In the genomic region with DNA sequence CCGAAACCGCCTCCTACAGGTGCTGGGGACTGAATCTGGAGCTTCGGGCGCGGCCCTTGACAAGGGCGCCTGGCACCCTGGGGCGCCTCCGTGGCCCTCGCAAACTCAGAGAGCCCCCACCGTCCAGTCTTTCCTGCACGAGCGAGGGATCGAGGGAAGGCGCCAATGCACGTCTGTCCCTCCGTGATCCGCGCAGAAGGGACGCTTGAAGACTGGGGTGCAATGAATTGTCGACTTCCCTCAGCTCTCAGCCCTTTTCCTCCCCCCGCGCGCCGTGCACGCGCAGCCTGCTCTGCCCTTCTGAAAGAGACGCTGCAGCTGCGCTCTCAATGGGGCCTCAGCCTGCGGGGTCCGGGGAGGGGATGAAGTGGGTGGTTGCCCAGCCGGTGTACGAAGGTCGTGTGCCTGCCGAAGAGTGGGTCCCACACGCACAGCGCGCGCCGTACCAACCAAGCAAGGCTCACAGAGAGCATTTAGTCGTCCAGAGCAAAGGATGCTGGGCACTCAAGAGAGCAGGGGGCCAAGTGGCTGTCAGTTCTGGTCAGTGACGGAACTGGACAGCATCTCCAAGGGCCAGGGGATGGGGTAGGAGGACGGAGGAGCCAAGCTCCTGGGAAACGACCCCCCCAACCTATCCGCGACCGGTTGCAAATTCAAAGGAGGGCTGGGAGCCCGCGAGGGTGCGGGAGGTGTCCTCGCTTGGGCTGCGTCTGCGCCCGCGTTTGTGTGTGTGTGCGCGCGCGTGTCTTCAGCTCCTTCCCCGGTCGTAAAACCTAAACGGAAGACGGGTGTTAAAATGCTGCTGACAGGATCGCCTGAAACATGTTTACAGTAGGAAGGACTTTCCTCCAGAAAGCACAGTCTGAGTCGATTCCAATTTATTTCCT, we compare ENCODE assay signal across 8 cellular contexts. TPM values are rescaled to one million over a fixed set of nuclear protein-coding genes. Genes with fewer than 3 reads are reported as not detected.
DNase-seq lines count a peak whose midpoint lies in the region; ATAC-seq and TF ChIP-seq lines count a peak whose summit lies in the region.

No MANE protein-coding gene starts in this region.

- H3K36me3 Mint-ChIP-seq in HFFc6 (ENCODE audit: low read depth), result no peaks in the 10 kb centered on the region
- no peaks in the 10 kb centered on the region for H3K36me3 Mint-ChIP-seq in T-cell
- H3K36me3 Mint-ChIP-seq in central memory CD8-positive, alpha-beta T cell (ENCODE audit: insufficient read depth), result no peaks in the 10 kb centered on the region

- POLR2A ChIA-PET in T-cell (lab: Charles Lee), result interaction anchor here (0.6 to 0.7 kb wide), 4 partner anchors 467 to 1269 kb away, joined by 3 to 14 read pairs (median 3); no protein-coding TSS in a partner anchor

- TF ChIP-seq CTCF in HFFc6 (IDR thresholded peaks at IDR 0.05) (no peak), kidney epithelial cell (IDR thresholded peaks at IDR 0.05; ENCODE audit: insufficient read depth, low read length, poor library complexity, severe bottlenecking) (no peak)

- H3K27ac Mint-ChIP-seq in HFFc6, result peak overlapping the region; percentile 84
- H3K27ac Mint-ChIP-seq in T-cell, result no peak overlapping the region
- peak overlapping the region; percentile 36 for H3K27ac Mint-ChIP-seq in central memory CD8-positive, alpha-beta T cell (ENCODE audit: low read depth)

- CTCF ChIA-PET in T-cell (lab: Charles Lee), result interaction anchor here (0.6 to 9.8 kb wide), 12 partner anchors 7 to 1184 kb away, joined by 3 to 120 read pairs (median 4); no protein-coding TSS in a partner anchor

- H3K27me3 Mint-ChIP-seq in HFFc6 (ENCODE audit: insufficient read depth) (peaks cover 2% of the 10 kb centered on the region; the same call in 1 of the 2 replicates), T-cell (peaks cover 26 to 30% of the 10 kb centered on the region in 2 donors)
- peaks cover 32% of the 10 kb centered on the region for H3K27me3 Mint-ChIP-seq in central memory CD8-positive, alpha-beta T cell

- peak; percentile 38 to 51 (median 45) for ATAC-seq in T-cell (replicated peaks in 1 of 4)
- peak; percentile 38 for ATAC-seq in central memory CD8-positive, alpha-beta T cell (replicated peaks; ENCODE audit: extremely low read depth, poor library complexity, severe bottlenecking)

- peak overlapping the region; percentile 66 for H3K4me3 ChIP-seq in kidney epithelial cell (ENCODE audit: low read depth, low read length)

- DNase-seq in activated T-cell treated with anti-CD3 and anti-CD28 coated beads for 1 hour (ENCODE audit: low read depth) (peak; percentile 12), activated T-cell treated with anti-CD3 and anti-CD28 coated beads for 4 hours (no peak), HFFc6 (no peak), MV-4-11 (lab: John Stamatoyannopoulos, UW) (peak; percentile 78), T-cell (peak in 23 of 34 experiments; percentile 9 to 51 (median 26)), kidney epithelial cell (ENCODE audit: low read depth) (no peak)
- no peak for DNase-seq in central memory CD8-positive, alpha-beta T cell (ENCODE audit: low spot score in 2 of 2)
- peak; percentile 41 for DNase-seq in stimulated activated CD4-positive, alpha-beta T cell treated with anti-CD3 and anti-CD28 coated beads, Interleukin-15, amount 100 ng/mL, for 24 hours

- H3K9me3 Mint-ChIP-seq in HFFc6 (no peaks in the 10 kb centered on the region), T-cell (no peaks in the 10 kb centered on the region)
- H3K9me3 Mint-ChIP-seq in central memory CD8-positive, alpha-beta T cell, result no peaks in the 10 kb centered on the region

- H3K4me3 Mint-ChIP-seq in HFFc6 (peak overlapping the region; percentile 93), T-cell (peak overlapping the region; percentile 85 to 98 (median 89))
- peak overlapping the region; percentile 92 for H3K4me3 Mint-ChIP-seq in central memory CD8-positive, alpha-beta T cell

- H3K36me3 ChIP-seq in kidney epithelial cell (ENCODE audit: control insufficient read depth, insufficient read depth, low read length), result no peaks in the 10 kb centered on the region

- peaks cover 5% of the 10 kb centered on the region; the same call in 1 of the 2 replicates for H3K4me1 Mint-ChIP-seq in HFFc6 (ENCODE audit: low read depth)
- H3K4me1 Mint-ChIP-seq in T-cell, result peaks cover 14 to 16% (median 15%) of the 10 kb centered on the region in 3 donors
- H3K4me1 Mint-ChIP-seq in central memory CD8-positive, alpha-beta T cell, result peaks cover 18% of the 10 kb centered on the region

- H3K27me3 ChIP-seq in kidney epithelial cell (ENCODE audit: control insufficient read depth, insufficient read depth, low read length), result no peaks in the 10 kb centered on the region

RNA-seq across cellular contexts. Expression of a gene that starts 5.4 kb away (rescaled TPM):
- 1 to 10 TPM; 3.3 to 6.4 (median 3.6) TPM for total RNA-seq in HFFc6 (2021; fragmentation: NEBNext Ultra II Directional; extraction: Animal tissue kit (Norgen Biotek cat#: 25700))
- total RNA-seq in T-cell, result 10 to 100 TPM in 1 of 5 donors, 1 to 10 TPM in 4; 1.5 to 15.8 (median 2.9) TPM
- 143 and 147 TPM in 2 replicates for total RNA-seq in kidney epithelial cell

Comparison
In these comparisons a context has a peak if more than half of its experiments do, and no peak if none do; other contexts are left out.
1. DNase-seq: peak in activated T-cell treated with anti-CD3 and anti-CD28 coated beads for 1 hour (single experiment), MV-4-11 (single experiment), T-cell (23 of 34) and stimulated activated CD4-positive, alpha-beta T cell treated with anti-CD3 and anti-CD28 coated beads, Interleukin-15, amount 100 ng/mL, for 24 hours (single experiment); none in activated T-cell treated with anti-CD3 and anti-CD28 coated beads for 4 hours (single experiment), HFFc6 (single experiment), central memory CD8-positive, alpha-beta T cell (0 of 2) and kidney epithelial cell (single experiment).
2. H3K27ac Mint-ChIP-seq: peak in HFFc6 (single experiment) and central memory CD8-positive, alpha-beta T cell (single experiment); none in T-cell (0 of 2).
3. Peak in every context shown above with its lines, with median percentiles within 50 percentile points of each other: H3K4me3 Mint-ChIP-seq.